ENCODE assay signal across 13 cellular contexts in the genomic region with DNA sequence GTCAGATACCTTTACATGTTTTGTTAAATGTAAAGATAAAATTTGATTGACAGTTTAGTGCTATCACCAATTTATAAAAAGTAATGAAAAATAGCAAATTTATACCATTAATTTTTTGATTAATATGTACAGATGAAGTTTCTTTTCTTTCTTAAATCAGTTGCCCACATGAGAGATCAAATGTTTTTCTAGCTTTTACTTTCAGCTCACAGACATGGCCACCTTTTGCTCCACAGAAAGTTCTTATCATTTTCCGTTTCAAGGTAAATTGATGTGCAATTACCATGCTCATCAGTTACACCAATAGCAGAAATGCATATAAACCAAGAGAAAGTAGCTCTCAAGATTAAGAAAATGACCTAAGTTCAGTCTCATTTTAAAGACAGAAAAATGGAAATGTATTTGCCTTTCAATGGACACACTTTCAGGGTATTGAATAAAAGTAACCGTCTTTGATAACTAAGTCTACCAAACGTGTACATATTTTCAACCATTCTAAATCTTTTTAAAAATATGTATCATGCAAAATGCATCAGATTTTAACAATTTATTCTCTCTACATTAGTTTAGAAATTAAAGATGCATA. TPM values are rescaled to one million over a fixed set of nuclear protein-coding genes. Genes with fewer than 3 reads are reported as not detected.
DNase-seq lines count a peak whose midpoint lies in the region; ATAC-seq and TF ChIP-seq lines count a peak whose summit lies in the region.
"Had no signal": no experiment of that assay in that cellular context is flagged by ENCODE, and none has a peak within 500 bp of the region (broad histone marks: within the 10 kb centered on the region; RNA-seq: fewer than 3 reads in every experiment).

No MANE protein-coding gene starts in this region.

- no peak for TF ChIP-seq CTCF in esophagus muscularis mucosa (IDR thresholded peaks at IDR 0.05)
- TF ChIP-seq CTCF in smooth muscle cell (IDR thresholded peaks at IDR 0.05; ENCODE audit: borderline replicate concordance, insufficient read depth, poor library complexity, severe bottlenecking) = no peak

- H3K9me3 Mint-ChIP-seq in activated CD4-positive, alpha-beta T cell treated with anti-CD3 and anti-CD28 coated beads, Interleukin-2, amount 10 ng/mL, durations not matched to agents 24 days and 14 days = no peaks in the 10 kb centered on the region
- no peaks in the 10 kb centered on the region for H3K9me3 Mint-ChIP-seq in T-cell

- no peaks in the 10 kb centered on the region for H3K79me2 ChIP-seq in smooth muscle cell (ENCODE audit: low read depth)

- H3K4me2 ChIP-seq in smooth muscle cell = no peak overlapping the region

- H3K36me3 Mint-ChIP-seq in activated CD4-positive, alpha-beta T cell treated with anti-CD3 and anti-CD28 coated beads, Interleukin-2, amount 10 ng/mL, durations not matched to agents 24 days and 14 days (ENCODE audit: low read depth) = no peaks in the 10 kb centered on the region
- no peaks in the 10 kb centered on the region for H3K36me3 Mint-ChIP-seq in T-cell

- POLR2A ChIA-PET in T-cell (lab: Charles Lee) = no interaction called here

- no peaks in the 10 kb centered on the region for H4K20me1 ChIP-seq in smooth muscle cell (ENCODE audit: low read depth)

- CTCF ChIA-PET in T-cell (lab: Charles Lee) = interaction anchor here (0.7 to 1.6 kb wide), 2 partner anchors 12 to 40 kb away, joined by 3 to 7 read pairs; no protein-coding TSS in a partner anchor

- H3K4me3 ChIP-seq in esophagus muscularis mucosa = peak overlapping the region in 1 of 4 donors; percentile 81
- H3K4me3 ChIP-seq in smooth muscle cell = peak overlapping the region; percentile 10
- H3K4me3 ChIP-seq: A549 had no signal

- intact Hi-C loops in activated CD4-positive, alpha-beta T cell treated with anti-CD3 and anti-CD28 coated beads, Interleukin-2, amount 10 ng/mL, durations not matched to agents 24 days and 14 days (cut with micrococcal nuclease) = loop anchor here (2.0 to 5.0 kb wide), 6 partner anchors 25 to 522 kb away; a partner anchor contains a TSS
- intact Hi-C loops in esophagus muscularis mucosa (cut with DNase I) = loop anchor here (10.0 kb wide), 1 partner anchor 115 kb away; no protein-coding TSS in a partner anchor

- H3K9ac ChIP-seq in smooth muscle cell (ENCODE audit: low read depth) = no peak overlapping the region

- no peak for ATAC-seq in T-cell (replicated peaks in 1 of 4)
- no peak for ATAC-seq in HG02623 (IDR thresholded peaks at IDR 0.05; ENCODE audit: unreplicated experiment)
- ATAC-seq in GM19395 (IDR thresholded peaks at IDR 0.05; ENCODE audit: unreplicated experiment) = no peak
- ATAC-seq: A549 had no signal

- H3K36me3 ChIP-seq in esophagus muscularis mucosa (no peaks in the 10 kb centered on the region), smooth muscle cell (ENCODE audit: low read depth) (no peaks in the 10 kb centered on the region)

- H3K27ac ChIP-seq in esophagus muscularis mucosa (replicated peaks in 1 of 4) = peak overlapping the region in 3 of 4 donors; percentile 93 to 97 (median 96)
- no peak overlapping the region for H3K27ac ChIP-seq in smooth muscle cell (ENCODE audit: low read depth)
- H3K27ac ChIP-seq: A549, HL-60 had no signal

- H2AFZ ChIP-seq in smooth muscle cell (ENCODE audit: low read depth) = no peak overlapping the region

- peak overlapping the region; percentile 98 for H3K4me3 Mint-ChIP-seq in activated CD4-positive, alpha-beta T cell treated with anti-CD3 and anti-CD28 coated beads, Interleukin-2, amount 10 ng/mL, durations not matched to agents 24 days and 14 days
- peak overlapping the region; percentile 96 to 100 (median 98) for H3K4me3 Mint-ChIP-seq in T-cell

- no peak for TF ChIP-seq POLR2A in esophagus muscularis mucosa (IDR thresholded peaks at IDR 0.05; ENCODE audit: low read depth)

- peaks cover 4% of the 10 kb centered on the region for H3K27me3 Mint-ChIP-seq in activated CD4-positive, alpha-beta T cell treated with anti-CD3 and anti-CD28 coated beads, Interleukin-2, amount 10 ng/mL, durations not matched to agents 24 days and 14 days
- H3K27me3 Mint-ChIP-seq in T-cell = peaks cover 2 to 11% of the 10 kb centered on the region in 2 donors

- H3K4me1 ChIP-seq in esophagus muscularis mucosa = peaks cover 9 to 17% (median 15%) of the 10 kb centered on the region in 4 donors
- peaks cover 5% of the 10 kb centered on the region for H3K4me1 ChIP-seq in smooth muscle cell (ENCODE audit: low read depth)

- H3K27me3 ChIP-seq in esophagus muscularis mucosa = no peaks in the 10 kb centered on the region
- no peaks in the 10 kb centered on the region for H3K27me3 ChIP-seq in smooth muscle cell (ENCODE audit: low read depth)

- no peaks in the 10 kb centered on the region for H3F3A ChIP-seq in smooth muscle cell (ENCODE audit: low read depth)

- peak overlapping the region; percentile 100 for H3K27ac Mint-ChIP-seq in activated CD4-positive, alpha-beta T cell treated with anti-CD3 and anti-CD28 coated beads, Interleukin-2, amount 10 ng/mL, durations not matched to agents 24 days and 14 days
- H3K27ac Mint-ChIP-seq in T-cell = no peak overlapping the region

- peaks cover 44% of the 10 kb centered on the region for H3K4me1 Mint-ChIP-seq in activated CD4-positive, alpha-beta T cell treated with anti-CD3 and anti-CD28 coated beads, Interleukin-2, amount 10 ng/mL, durations not matched to agents 24 days and 14 days
- peaks cover 18 to 28% (median 23%) of the 10 kb centered on the region in 3 donors for H3K4me1 Mint-ChIP-seq in T-cell

- no peaks in the 10 kb centered on the region for H3K9me3 ChIP-seq in esophagus muscularis mucosa
- H3K9me3 ChIP-seq in smooth muscle cell (replicated peaks; ENCODE audit: low read depth) = no peaks in the 10 kb centered on the region
- H3K9me3 ChIP-seq: A549 had no signal

- no peak for TF ChIP-seq EP300 in esophagus muscularis mucosa (IDR thresholded peaks at IDR 0.05)

- 80% methylated on average over 3 of the region's 3 CpGs for WGBS in esophagus muscularis mucosa
- 95% methylated on average over 3 of the region's 3 CpGs for WGBS in smooth muscle cell (ENCODE audit: low lambda C conversion rate)

- no peak for DNase-seq in activated CD4-positive, alpha-beta T cell treated with anti-CD3 and anti-CD28 coated beads, Interleukin-2, amount 10 ng/mL, durations not matched to agents 24 days and 14 days
- no peak for DNase-seq in activated CD4-positive, alpha-beta T cell treated with anti-CD3 and anti-CD28 coated beads for 4 hours
- no peak for DNase-seq in T-cell
- DNase-seq in esophagus muscularis mucosa (ENCODE audit: extremely low spot score) = no peak
- no peak for DNase-seq in smooth muscle cell (lab: John Stamatoyannopoulos, UW; ENCODE audit: unreplicated experiment)
- DNase-seq in UCSD-AML1 (lab: John Stamatoyannopoulos, UW; ENCODE audit: unreplicated experiment) = no peak
- DNase-seq: GDM1, NCI-H2171, nucleus accumbens had no signal

RNA-seq across cellular contexts. Expression of a gene that starts 16.6 kb away (rescaled TPM):
- 43.6 and 44.1 TPM in 2 replicates for total RNA-seq in activated CD4-positive, alpha-beta T cell treated with anti-CD3 and anti-CD28 coated beads, Interleukin-2, amount 10 ng/mL, durations not matched to agents 24 days and 14 days
- total RNA-seq in T-cell (10 to 100 TPM; 30.7 to 40.6 (median 39.3) TPM), esophagus muscularis mucosa (10 to 100 TPM; 20.9 to 28.5 (median 24.6) TPM), smooth muscle cell (33.9 and 39.3 TPM in 2 replicates)
- polyA plus RNA-seq in smooth muscle cell = 21.9 and 24.3 TPM in 2 replicates

RNA-seq across cellular contexts. Expression of a gene that starts 52.7 kb away (rescaled TPM):
- 2.1 and 3.3 TPM in 2 replicates for total RNA-seq in activated CD4-positive, alpha-beta T cell treated with anti-CD3 and anti-CD28 coated beads, Interleukin-2, amount 10 ng/mL, durations not matched to agents 24 days and 14 days
- 1 to 10 TPM; 1.7 to 3.8 (median 2.5) TPM for total RNA-seq in T-cell
- 1 to 10 TPM in 2 of 4 donors, under 1 TPM in 1, not detected in 1; 0.83 to 1.7 (median 1.2) TPM for total RNA-seq in esophagus muscularis mucosa
- 0.58 and 0.81 TPM in 2 replicates for total RNA-seq in smooth muscle cell
- polyA plus RNA-seq in smooth muscle cell = 0.52 and 0.62 TPM in 2 replicates
